In genomic region chr2:217944366-217944765, GRCh38 we compare ENCODE assay signal across 13 cellular contexts. TPM values are rescaled to one million over a fixed set of nuclear protein-coding genes. Genes with fewer than 3 reads are reported as not detected.
A peak's percentile ranks its signal among the peaks of the same experiment; 100 is the strongest.
DNase-seq lines count a peak whose midpoint lies in the region; ATAC-seq, FAIRE-seq and TF ChIP-seq lines count a peak whose summit lies in the region.
"Had no signal": no experiment of that assay in that cellular context is flagged by ENCODE, and none has a peak within 500 bp of the region (broad histone marks: within the 10 kb centered on the region; RNA-seq: fewer than 3 reads in every experiment).

No MANE protein-coding gene starts in this region.

- FAIRE-seq in kidney (lab: Jason Lieb, UNC), result no peak

- no peaks in the 10 kb centered on the region for H3K36me3 Mint-ChIP-seq in activated CD4-positive, alpha-beta memory T cell treated with anti-CD3 and anti-CD28 coated beads for 36 hours
- H3K36me3 Mint-ChIP-seq: activated naive CD8-positive, alpha-beta T cell treated with anti-CD3 and anti-CD28 coated beads for 36 hours had no signal

- no peak for DNase-seq in left ventricle myocardium inferior
- no peak for DNase-seq in left ventricle myocardium superior
- DNase-seq in kidney, result no peak
- no peak for DNase-seq in prostate gland (ENCODE audit: low spot score)
- DNase-seq in SIG-M5 treated with dmso at 0.1 percent for 504 hours (lab: John Stamatoyannopoulos, UW; ENCODE audit: unreplicated experiment), result no peak
- no peak for DNase-seq in HCEC 1CT
- DNase-seq in activated CD4-positive, alpha-beta memory T cell treated with anti-CD3 and anti-CD28 coated beads for 36 hours, result no peak
- DNase-seq: activated CD8-positive, alpha-beta memory T cell treated with anti-CD3 and anti-CD28 coated beads, Interleukin-2, amount 50 U/mL, for 48 hours had no signal

- H3K36me3 ChIP-seq in left ventricle myocardium inferior, result peaks cover 3% of the 10 kb centered on the region
- no peaks in the 10 kb centered on the region for H3K36me3 ChIP-seq in kidney (ENCODE audit: control insufficient read depth in 1 of 2, insufficient read depth in 2 of 2, low read length in 2 of 2)
- no peaks in the 10 kb centered on the region for H3K36me3 ChIP-seq in prostate gland

- CTCF ChIA-PET in activated CD4-positive, alpha-beta memory T cell treated with anti-CD3 and anti-CD28 coated beads for 36 hours (lab: Charles Lee), result interaction anchor here (0.6 kb wide), 1 partner anchor 247 kb away, joined by 3 read pairs; no protein-coding TSS in a partner anchor

- no peak for TF ChIP-seq POLR2A in prostate gland (IDR thresholded peaks at IDR 0.05)

- H3K9ac ChIP-seq in kidney (ENCODE audit: low read length in 2 of 2), result peak overlapping the region in 1 of 2 donors; percentile 90
- H3K9ac ChIP-seq: KMS-11 had no signal

- H3K9me3 Mint-ChIP-seq in activated CD4-positive, alpha-beta memory T cell treated with anti-CD3 and anti-CD28 coated beads for 36 hours, result no peaks in the 10 kb centered on the region
- H3K9me3 Mint-ChIP-seq: activated naive CD8-positive, alpha-beta T cell treated with anti-CD3 and anti-CD28 coated beads for 36 hours; dendritic cell treated with granulocyte-macrophage colony-stimulating factor and Interleukin-4, amounts not matched to agents 40 ng/mL and 50 ng/mL, for 4 days had no signal

- no peak for ATAC-seq in left ventricle myocardium superior
- no peak for ATAC-seq in GM21576 (IDR thresholded peaks at IDR 0.05; ENCODE audit: unreplicated experiment)

- H3K4me1 Mint-ChIP-seq in activated CD4-positive, alpha-beta memory T cell treated with anti-CD3 and anti-CD28 coated beads for 36 hours (ENCODE audit: low read depth), result no peaks in the 10 kb centered on the region

- peaks cover 29% of the 10 kb centered on the region for H3K27me3 Mint-ChIP-seq in activated CD4-positive, alpha-beta memory T cell treated with anti-CD3 and anti-CD28 coated beads for 36 hours

- H3K27me3 ChIP-seq in left ventricle myocardium inferior (ENCODE audit: low read depth), result no peaks in the 10 kb centered on the region
- no peaks in the 10 kb centered on the region for H3K27me3 ChIP-seq in prostate gland (replicated peaks; ENCODE audit: insufficient read depth)
- H3K27me3 ChIP-seq: testis had no signal

- peak overlapping the region; percentile 84 for H3K4me3 ChIP-seq in left ventricle myocardium inferior
- peak overlapping the region; percentile 38 to 93 for H3K4me3 ChIP-seq in kidney (ENCODE audit: low read length in 2 of 2)
- peak overlapping the region; percentile 37 to 38 for H3K4me3 ChIP-seq in prostate gland

- H3K9me3 ChIP-seq in left ventricle myocardium inferior (replicated peaks) (no peaks in the 10 kb centered on the region), kidney (ENCODE audit: control insufficient read depth in 1 of 2, low read length in 2 of 2) (no peaks in the 10 kb centered on the region), prostate gland (no peaks in the 10 kb centered on the region)
- H3K9me3 ChIP-seq: testis had no signal

- H3K27ac ChIP-seq in left ventricle myocardium inferior (replicated peaks) (peak overlapping the region; percentile 95), kidney (ENCODE audit: low read depth in 2 of 2, low read length in 2 of 2) (peak overlapping the region; percentile 93 to 96), prostate gland (peak overlapping the region; percentile 91 to 92)
- H3K27ac ChIP-seq: KMS-11 had no signal

- TF ChIP-seq CTCF in left ventricle myocardium inferior (IDR thresholded peaks at IDR 0.05; ENCODE audit: borderline replicate concordance) (no peak), kidney (IDR thresholded peaks at IDR 0.05; ENCODE audit: borderline replicate concordance, extremely low read depth, insufficient read depth) (no peak), prostate gland (IDR thresholded peaks at IDR 0.05) (no peak)

- H3K27ac Mint-ChIP-seq in activated CD4-positive, alpha-beta memory T cell treated with anti-CD3 and anti-CD28 coated beads for 36 hours, result no peak overlapping the region
- H3K27ac Mint-ChIP-seq: activated naive CD8-positive, alpha-beta T cell treated with anti-CD3 and anti-CD28 coated beads for 36 hours had no signal

- no peak overlapping the region for H3K4me3 Mint-ChIP-seq in activated CD4-positive, alpha-beta memory T cell treated with anti-CD3 and anti-CD28 coated beads for 36 hours
- H3K4me3 Mint-ChIP-seq: activated naive CD8-positive, alpha-beta T cell treated with anti-CD3 and anti-CD28 coated beads for 36 hours had no signal

- intact Hi-C loops in left ventricle myocardium inferior (cut with micrococcal nuclease), result no loop called here
- intact Hi-C loops in left ventricle myocardium superior (cut with micrococcal nuclease), result no loop called here
- intact Hi-C loops in kidney (cut with DNase I), result loop anchor here (10.0 kb wide), 1 partner anchor 50 kb away; no protein-coding TSS in a partner anchor
- intact Hi-C loops in prostate gland (cut with DNase I), result loop anchor here (2.0 kb wide), 1 partner anchor 36 kb away; no protein-coding TSS in a partner anchor
- intact Hi-C loops in activated CD4-positive, alpha-beta memory T cell treated with anti-CD3 and anti-CD28 coated beads for 36 hours (cut with micrococcal nuclease), result no loop called here

- POLR2A ChIA-PET in activated CD4-positive, alpha-beta memory T cell treated with anti-CD3 and anti-CD28 coated beads for 36 hours (lab: Charles Lee), result no interaction called here

- H3K4me1 ChIP-seq in left ventricle myocardium inferior (peaks cover 87% of the 10 kb centered on the region), kidney (ENCODE audit: control insufficient read depth in 1 of 2, insufficient read depth in 1 of 2, low read depth in 1 of 2, low read length in 2 of 2) (peaks cover 22 to 57% of the 10 kb centered on the region in 2 donors), prostate gland (replicated peaks) (no peaks in the 10 kb centered on the region)

- WGBS in prostate gland, result 12% methylated on average over 3 of the region's 3 CpGs

RNA-seq across cellular contexts. Expression of gene TNS1, which starts 58.4 kb away (rescaled TPM):
- total RNA-seq in left ventricle myocardium inferior (828 TPM), left ventricle myocardium superior (783 TPM), kidney (471 TPM), prostate gland (100 to 1,000 TPM; 238 to 659 TPM)
- 44.8 TPM for polyA plus RNA-seq in kidney (ENCODE audit: insufficient read depth, low read depth, low replicate concordance)
- under 1 TPM; 0.92 to 0.97 TPM for total RNA-seq in activated CD4-positive, alpha-beta memory T cell treated with anti-CD3 and anti-CD28 coated beads for 36 hours

Comparison
In these comparisons a context has a peak if more than half of its experiments do, and no peak if none do; other contexts are left out.
1. RNA of gene TNS1, which starts 58.4 kb away (total RNA-seq): 828 TPM in left ventricle myocardium inferior (single experiment), 783 TPM in left ventricle myocardium superior (single experiment), 238 to 659 TPM in prostate gland and 471 TPM in kidney (single experiment); 0.92 to 0.97 TPM in activated CD4-positive, alpha-beta memory T cell treated with anti-CD3 and anti-CD28 coated beads for 36 hours; every median in the first group is over 100 times any median in the second.
2. intact Hi-C loops: an anchor here in kidney (10.0 kb wide) and prostate gland (2.0 kb wide); none called in left ventricle myocardium inferior, left ventricle myocardium superior and activated CD4-positive, alpha-beta memory T cell treated with anti-CD3 and anti-CD28 coated beads for 36 hours.
3. Peak in every context shown above with its lines, with median percentiles within 50 percentile points of each other: H3K27ac ChIP-seq and H3K4me3 ChIP-seq.